In genomic region chr17:75771334-75772281, GRCh38 we compare ENCODE assay signal across 1 cellular context.
TF ChIP-seq lines count a peak whose summit lies in the region.

No MANE protein-coding gene starts in this region.

TF ChIP-seq in A549, 52 proteins besides CTCF, POLR2A, EP300 and RAD21 (continued from another document):
- TF ChIP-seq REST (IDR thresholded peaks at IDR 0.05), result no peak
- TF ChIP-seq RARB (CRISPR knock-in tag; IDR thresholded peaks at IDR 0.05), result no peak
